8 cellular contexts compared by ENCODE assay signal in genomic region chr2:42770288-42771131, GRCh38. TPM values are rescaled to one million over a fixed set of nuclear protein-coding genes. Genes with fewer than 3 reads are reported as not detected.
DNase-seq lines count a peak whose midpoint lies in the region; ATAC-seq and TF ChIP-seq lines count a peak whose summit lies in the region.

No MANE protein-coding gene starts in this region.

- TF ChIP-seq EP300 in ovary (IDR thresholded peaks at IDR 0.05) = no peak

- H3K9me3 ChIP-seq in RWPE2 (ENCODE audit: severe bottlenecking) (no peaks in the 10 kb centered on the region), ovary (no peaks in the 10 kb centered on the region)

- H3K27me3 Mint-ChIP-seq in activated T-cell treated with anti-CD3 and anti-CD28 coated beads, Interleukin-2, amount 50 U/mL, for 72 hours (ENCODE audit: low read depth) = no peaks in the 10 kb centered on the region

- no peak overlapping the region for H3K4me3 Mint-ChIP-seq in activated T-cell treated with anti-CD3 and anti-CD28 coated beads, Interleukin-2, amount 50 U/mL, for 72 hours

- H3K36me3 ChIP-seq in RWPE2 (ENCODE audit: low read depth) (no peaks in the 10 kb centered on the region), ovary (no peaks in the 10 kb centered on the region)

- intact Hi-C loops in ovary (cut with DNase I) = no loop called here

- H3K9me3 Mint-ChIP-seq in activated T-cell treated with anti-CD3 and anti-CD28 coated beads, Interleukin-2, amount 50 U/mL, for 72 hours = no peaks in the 10 kb centered on the region

- peaks cover 12% of the 10 kb centered on the region for H3K4me1 Mint-ChIP-seq in activated T-cell treated with anti-CD3 and anti-CD28 coated beads, Interleukin-2, amount 50 U/mL, for 72 hours (ENCODE audit: low read depth)

- peak; percentile 8 for TF ChIP-seq CTCF in RWPE2 (IDR thresholded peaks at IDR 0.05; ENCODE audit: poor library complexity, severe bottlenecking)
- peak in 2 of 3 donors; percentile 12 to 30 for TF ChIP-seq CTCF in ovary (IDR thresholded peaks at IDR 0.05)

- no peak overlapping the region for H3K27ac ChIP-seq in RWPE2 (ENCODE audit: poor library complexity, severe bottlenecking)
- peak overlapping the region in 1 of 2 donors; percentile 27 for H3K27ac ChIP-seq in ovary

- H3K4me3 ChIP-seq in RWPE2 (ENCODE audit: severe bottlenecking) (no peak overlapping the region), ovary (no peak overlapping the region)

- 65 to 73% (median 71%) methylated on average over 19 of the region's 19 CpGs for WGBS in ovary, 3 donors

- TF ChIP-seq POLR2A in ovary (IDR thresholded peaks at IDR 0.05) = no peak

- peak in 1 of 2 donors; percentile 9 for DNase-seq in activated T-cell treated with anti-CD3 and anti-CD28 coated beads, Interleukin-2, amount 50 U/mL, for 72 hours
- DNase-seq in activated T-cell treated with anti-CD3 and anti-CD28 coated beads, Interleukin-2, amount 50 U/mL, for 1 hour = no peak
- DNase-seq in RWPE2 (ENCODE audit: low spot score) (no peak), fibroblast of peridontal ligament (ENCODE audit: extremely low read depth) (peak; percentile 35), ovary (peak in 3 of 5 donors; percentile 28 to 41 (median 38)), kidney glomerular epithelial cell (lab: John Stamatoyannopoulos, UW) (no peak)
- DNase-seq in stimulated activated CD4-positive, alpha-beta T cell treated with anti-CD3 and anti-CD28 coated beads, Interleukin-15, amount 100 ng/mL, for 24 hours = no peak

- H3K27me3 ChIP-seq in RWPE2 (ENCODE audit: insufficient read depth, poor library complexity, severe bottlenecking) = no peaks in the 10 kb centered on the region
- H3K27me3 ChIP-seq in ovary = no peaks in the 10 kb centered on the region

- H3K4me1 ChIP-seq in RWPE2 (ENCODE audit: insufficient read depth, poor library complexity, severe bottlenecking) (no peaks in the 10 kb centered on the region), ovary (ENCODE audit: insufficient read depth) (no peaks in the 10 kb centered on the region)

- H3K36me3 Mint-ChIP-seq in activated T-cell treated with anti-CD3 and anti-CD28 coated beads, Interleukin-2, amount 50 U/mL, for 72 hours (ENCODE audit: insufficient read depth in 2 of 2) = no peaks in the 10 kb centered on the region

- peak; percentile 63 to 65 for ATAC-seq in activated T-cell treated with anti-CD3 and anti-CD28 coated beads, Interleukin-2, amount 50 U/mL, for 72 hours (replicated peaks in 1 of 2)
- ATAC-seq in HG03460 (IDR thresholded peaks at IDR 0.05; ENCODE audit: unreplicated experiment) = peak; percentile 60
- ATAC-seq in RWPE2 (ENCODE audit: low read depth) = peak; percentile 53; the same call in 1 of the 3 replicates

- H3K27ac Mint-ChIP-seq in activated T-cell treated with anti-CD3 and anti-CD28 coated beads, Interleukin-2, amount 50 U/mL, for 72 hours = no peak overlapping the region

RNA-seq across cellular contexts. Expression of gene OXER1, which starts 6.6 kb away (rescaled TPM):
- total RNA-seq in activated T-cell treated with anti-CD3 and anti-CD28 coated beads, Interleukin-2, amount 50 U/mL, for 72 hours = 1 to 10 TPM in 1 of 2 donors, under 1 TPM in 1; 0.30 to 1.9 TPM
- total RNA-seq in ovary = 1 to 10 TPM; 1.0 to 7.8 (median 6.0) TPM
- polyA plus RNA-seq in ovary = 1 to 10 TPM in 1 of 2 donors, under 1 TPM in 1; 0.37 to 4.0 TPM

RNA-seq across cellular contexts. Expression of gene HAAO, which starts 21.9 kb away (rescaled TPM):
- 1 to 10 TPM in 1 of 2 donors, under 1 TPM in 1; 0.65 to 6.1 TPM for total RNA-seq in activated T-cell treated with anti-CD3 and anti-CD28 coated beads, Interleukin-2, amount 50 U/mL, for 72 hours
- 10 to 100 TPM in 6 of 7 donors, 1 to 10 TPM in 1; 8.8 to 33.0 (median 28.8) TPM for total RNA-seq in ovary
- polyA plus RNA-seq in ovary = 10 to 100 TPM in 1 of 2 donors, 1 to 10 TPM in 1; 6.2 to 17.4 TPM

Comparison
In these comparisons a context has a peak if more than half of its experiments do, and no peak if none do; other contexts are left out.
1. DNase-seq: peak in fibroblast of peridontal ligament (single experiment) and ovary (3 of 5); none in activated T-cell treated with anti-CD3 and anti-CD28 coated beads, Interleukin-2, amount 50 U/mL, for 1 hour (single experiment), RWPE2 (single experiment), stimulated activated CD4-positive, alpha-beta T cell treated with anti-CD3 and anti-CD28 coated beads, Interleukin-15, amount 100 ng/mL, for 24 hours (single experiment) and kidney glomerular epithelial cell (single experiment).
2. Peak in every context shown above with its lines, with median percentiles within 50 percentile points of each other: ATAC-seq.